In genomic region chrX:144801786-144802185, GRCh38 we compare ENCODE assay signal across 32 cellular contexts.
DNase-seq lines count a peak whose midpoint lies in the region; ATAC-seq and TF ChIP-seq lines count a peak whose summit lies in the region.
"Had no signal": no experiment of that assay in that cellular context is flagged by ENCODE, and none has a peak within 500 bp of the region (broad histone marks: within the 10 kb centered on the region; RNA-seq: fewer than 3 reads in every experiment).

No MANE protein-coding gene starts in this region.

- H3K4me3 ChIP-seq in AG09309 (ENCODE audit: control insufficient read depth, low read depth, low read length) = no peak overlapping the region
- no peak overlapping the region for H3K4me3 ChIP-seq in fibroblast of villous mesenchyme (ENCODE audit: low read depth, low read length)
- H3K4me3 ChIP-seq: coronary artery, heart left ventricle, lung, SJSA1 had no signal

- ATAC-seq in HG03280 (IDR thresholded peaks at IDR 0.05; ENCODE audit: unreplicated experiment) (no peak), GM21723 (IDR thresholded peaks at IDR 0.05; ENCODE audit: unreplicated experiment) (no peak)
- ATAC-seq: effector memory CD8-positive, alpha-beta T cell; foreskin keratinocyte; heart left ventricle; HepG2; natural killer cell treated with Interleukin-12 subunit alpha and Interleukin-12 subunit beta and Interleukin-15 and Interleukin-18, amount 100 ng/mL, for 72 hours; Panc1; stimulated activated memory B cell treated with anti-CD40 and anti-IgM and Interleukin-4, amounts not matched to agents 10 μg/mL and 1 μg/mL and 100 μg/mL, for 72 hours had no signal

- TF ChIP-seq CTCF in AG09309 (IDR thresholded peaks at IDR 0.05; ENCODE audit: control insufficient read depth, insufficient read depth, low read depth, low read length, missing control alignments) (no peak), fibroblast of villous mesenchyme (IDR thresholded peaks at IDR 0.05; ENCODE audit: insufficient read depth, low read depth, low read length) (no peak)

- DNase-seq in AG09309 (ENCODE audit: low read depth) (peak; percentile 8), HS-5 (ENCODE audit: low read depth) (peak; percentile 39), RPMI7951 (ENCODE audit: low read depth) (peak; percentile 89), fibroblast of villous mesenchyme (ENCODE audit: low read depth) (peak; percentile 44), SHP77 (lab: John Stamatoyannopoulos, UW) (no peak), germinal center (ENCODE audit: low spot score) (no peak)
- DNase-seq: activated CD4-positive, alpha-beta T cell treated with anti-CD3 and anti-CD28 coated beads, Interleukin-2, amount 10 ng/mL, durations not matched to agents 24 days and 14 days; activated gamma-delta T cell; activated naive CD8-positive, alpha-beta T cell treated with anti-CD3 and anti-CD28 coated beads for 36 hours; activated T-cell treated with anti-CD3 and anti-CD28 coated beads, Interleukin-2, amount 50 U/mL, for 1 hour; anterior cingulate cortex; caudate nucleus; CD4-positive, alpha-beta T cell; effector memory CD8-positive, alpha-beta T cell; erythroblast; foreskin keratinocyte; H7; heart left ventricle; NCI-H1417 treated with DMSO at 0.1 percent for 48 hours; NCI-H2081; NCI-H2227 treated with DMSO at 0.1 percent for 48 hours; NCI-H69; WERI-Rb-1 had no signal

Comparison
In these comparisons a context has a peak if more than half of its experiments do, and no peak if none do; other contexts are left out.
1. DNase-seq: peak in AG09309 (single experiment), HS-5 (single experiment), RPMI7951 (single experiment) and fibroblast of villous mesenchyme (single experiment); none in SHP77 (0 of 2) and germinal center (single experiment).